Comparison of ENCODE assay signal across 8 cellular contexts in the genomic region with DNA sequence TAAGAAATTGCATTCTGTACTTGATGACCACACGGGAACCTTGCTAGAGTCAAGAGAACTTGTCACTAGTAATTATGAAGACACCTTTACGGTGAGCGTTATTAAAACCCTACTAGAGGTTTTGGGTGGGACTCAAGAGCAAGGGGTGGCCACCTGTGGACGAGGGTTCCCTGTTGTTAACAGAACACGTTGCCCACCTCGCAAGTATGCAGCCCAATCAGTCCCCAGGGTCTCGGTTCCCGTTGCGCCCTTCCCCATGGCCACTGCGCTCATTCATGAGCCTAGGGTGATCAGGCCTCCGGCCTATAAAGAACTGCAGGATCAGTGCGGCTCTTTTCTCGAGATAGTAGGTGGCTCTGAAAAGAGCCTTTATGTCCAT. TPM values are rescaled to one million over a fixed set of nuclear protein-coding genes. Genes with fewer than 3 reads are reported as not detected.
A peak's percentile ranks its signal among the peaks of the same experiment; 100 is the strongest.
DNase-seq lines count a peak whose midpoint lies in the region; ATAC-seq lines count a peak whose summit lies in the region.

No MANE protein-coding gene starts in this region.

- H3K4me1 ChIP-seq in iPS-15b (ENCODE audit: control insufficient read depth, insufficient read depth, low read length): no peaks in the 10 kb centered on the region

- DNase-seq in NCI-H2081 (lab: John Stamatoyannopoulos, UW) (peak; percentile 46 to 67), NCI-H2081 treated with DMSO at 0.1 percent for 48 hours (lab: John Stamatoyannopoulos, UW) (no peak), substantia nigra (lab: John Stamatoyannopoulos, UW) (no peak), OCI-M1 (lab: John Stamatoyannopoulos, UW) (no peak), middle frontal gyrus (ENCODE audit: extremely low spot score, low spot score) (no peak)
- DNase-seq in activated naive CD4-positive, alpha-beta T cell treated with anti-CD3 and anti-CD28 coated beads, Interleukin-2, amount 50 U/mL, for 72 hours (ENCODE audit: low spot score in 2 of 2): peak in 1 of 2 donors; percentile 31

- peak overlapping the region; percentile 93 to 99 for H3K27ac Mint-ChIP-seq in activated naive CD4-positive, alpha-beta T cell treated with anti-CD3 and anti-CD28 coated beads, Interleukin-2, amount 50 U/mL, for 72 hours

- peak; percentile 11 for ATAC-seq in HG02981 (IDR thresholded peaks at IDR 0.05; ENCODE audit: unreplicated experiment)
- peak; percentile 0 to 6 for ATAC-seq in activated naive CD4-positive, alpha-beta T cell treated with anti-CD3 and anti-CD28 coated beads, Interleukin-2, amount 50 U/mL, for 72 hours

- H3K36me3 ChIP-seq in iPS-15b (ENCODE audit: control insufficient read depth, insufficient read depth, low read length): no peaks in the 10 kb centered on the region

- H3K27me3 ChIP-seq in iPS-15b (ENCODE audit: control insufficient read depth, insufficient read depth, low read length): peaks cover 12% of the 10 kb centered on the region

- peaks cover 16 to 25% of the 10 kb centered on the region in 2 donors for H3K36me3 Mint-ChIP-seq in activated naive CD4-positive, alpha-beta T cell treated with anti-CD3 and anti-CD28 coated beads, Interleukin-2, amount 50 U/mL, for 72 hours

- H3K9ac ChIP-seq in iPS-15b (ENCODE audit: low read depth, low read length): peak overlapping the region; percentile 49

- H3K9me3 ChIP-seq in iPS-15b (ENCODE audit: control insufficient read depth, insufficient read depth, low read length): no peaks in the 10 kb centered on the region

- H3K4me3 ChIP-seq in iPS-15b (ENCODE audit: low read depth, low read length): peak overlapping the region; percentile 70

- no peaks in the 10 kb centered on the region for H3K9me3 Mint-ChIP-seq in activated naive CD4-positive, alpha-beta T cell treated with anti-CD3 and anti-CD28 coated beads, Interleukin-2, amount 50 U/mL, for 72 hours

- H3K27ac ChIP-seq in substantia nigra (ENCODE audit: low read depth, low read length, poor library complexity, severe bottlenecking): peak overlapping the region; percentile 81

RNA-seq across cellular contexts. Expression of gene RNF187, which starts 30.2 kb away (rescaled TPM):
- total RNA-seq in activated naive CD4-positive, alpha-beta T cell treated with anti-CD3 and anti-CD28 coated beads, Interleukin-2, amount 50 U/mL, for 72 hours: 100 to 1,000 TPM in 1 of 2 donors, 10 to 100 TPM in 1; 39.5 to 155 TPM

RNA-seq across cellular contexts. Expression of gene TRIM17, which starts 40.3 kb away (rescaled TPM):
- 1 to 10 TPM in 1 of 2 donors, under 1 TPM in 1; 0.91 to 2.4 TPM for total RNA-seq in activated naive CD4-positive, alpha-beta T cell treated with anti-CD3 and anti-CD28 coated beads, Interleukin-2, amount 50 U/mL, for 72 hours

RNA-seq across cellular contexts. Expression of gene TRIM11, which starts 50.4 kb away (rescaled TPM):
- 10 to 100 TPM; 43.3 to 43.6 TPM for total RNA-seq in activated naive CD4-positive, alpha-beta T cell treated with anti-CD3 and anti-CD28 coated beads, Interleukin-2, amount 50 U/mL, for 72 hours

Comparison
In these comparisons a context has a peak if more than half of its experiments do, and no peak if none do; other contexts are left out.
1. DNase-seq: peak in NCI-H2081 (2 of 2); none in NCI-H2081 treated with DMSO at 0.1 percent for 48 hours (single experiment), substantia nigra (0 of 49), OCI-M1 (single experiment) and middle frontal gyrus (single experiment).